In genomic region chr13:33213797-33214196, GRCh38 we compare ENCODE assay signal across 16 cellular contexts.
DNase-seq lines count a peak whose midpoint lies in the region; ATAC-seq and TF ChIP-seq lines count a peak whose summit lies in the region.
"Had no signal": no experiment of that assay in that cellular context is flagged by ENCODE, and none has a peak within 500 bp of the region (broad histone marks: within the 10 kb centered on the region; RNA-seq: fewer than 3 reads in every experiment).

No MANE protein-coding gene starts in this region.

- TF ChIP-seq EP300 in gastroesophageal sphincter (IDR thresholded peaks at IDR 0.05), result no peak

- no peaks in the 10 kb centered on the region for H3K27me3 Mint-ChIP-seq in osteocyte (ENCODE audit: unreplicated experiment)

- H3K27ac Mint-ChIP-seq in osteocyte (ENCODE audit: unreplicated experiment), result peak overlapping the region; percentile 69
- H3K27ac Mint-ChIP-seq: activated CD8-positive, alpha-beta T cell treated with anti-CD3 and anti-CD28 coated beads, Interleukin-2, amount 10 ng/mL, durations not matched to agents 7 days and 5 days; activated naive CD8-positive, alpha-beta T cell; nephron progenitor cell had no signal

- H3K9me2 ChIP-seq in PC-3 (replicated peaks; ENCODE audit: low read length), result no peaks in the 10 kb centered on the region

- BruUV-seq in PC-3 (replicated peaks; lab: Mats Ljungman, UMichigan), result no TSS peak

- peaks cover 6% of the 10 kb centered on the region for H3K36me3 Mint-ChIP-seq in osteocyte (ENCODE audit: unreplicated experiment)
- H3K36me3 Mint-ChIP-seq: activated naive CD8-positive, alpha-beta T cell had no signal

- no peak overlapping the region for H2AFZ ChIP-seq in PC-3 (ENCODE audit: low read length)

- TF ChIP-seq POLR2A in gastroesophageal sphincter (IDR thresholded peaks at IDR 0.05), result no peak

- H3K4me1 ChIP-seq in gastroesophageal sphincter (peaks cover 11 to 75% (median 24%) of the 10 kb centered on the region in 3 donors), PC-3 (ENCODE audit: insufficient read depth, low read length) (peaks cover 22% of the 10 kb centered on the region)

- no peak overlapping the region for H3K9ac ChIP-seq in PC-3 (ENCODE audit: low read length)

- CTCF ChIA-PET in PC-3 (lab: Charles Lee), result no interaction called here

- no peaks in the 10 kb centered on the region for H4K20me1 ChIP-seq in PC-3 (ENCODE audit: low read length)

- no peaks in the 10 kb centered on the region for H3K27me3 ChIP-seq in gastroesophageal sphincter
- H3K27me3 ChIP-seq in PC-3 (ENCODE audit: low read length), result no peaks in the 10 kb centered on the region

- H3K9me3 ChIP-seq in gastroesophageal sphincter (no peaks in the 10 kb centered on the region), PC-3 (ENCODE audit: low read length) (no peaks in the 10 kb centered on the region)

- no peaks in the 10 kb centered on the region for H3K36me3 ChIP-seq in gastroesophageal sphincter
- H3K36me3 ChIP-seq in PC-3 (ENCODE audit: low read depth, low read length), result no peaks in the 10 kb centered on the region

- H3K9me3 Mint-ChIP-seq in osteocyte (ENCODE audit: unreplicated experiment), result no peaks in the 10 kb centered on the region
- H3K9me3 Mint-ChIP-seq: nephron progenitor cell had no signal

- peaks cover 4% of the 10 kb centered on the region for H3F3A ChIP-seq in PC-3 (ENCODE audit: low read length, unreplicated experiment)

- intact Hi-C loops in PC-3 (cut with micrococcal nuclease), result loop anchor here (5.0 to 10.0 kb wide), 2 partner anchors 96 to 511 kb away; no protein-coding TSS in a partner anchor

- WGBS in gastroesophageal sphincter (ENCODE audit: low coverage in 1 of 2), 2 donors, result 43 to 55% methylated on average over 6 of the region's 6 CpGs

- no peak overlapping the region for H3K4me2 ChIP-seq in PC-3 (ENCODE audit: low read length)

- POLR2A ChIA-PET in PC-3 (lab: Charles Lee; ENCODE audit: unreplicated experiment), result no interaction called here

- ATAC-seq in gastroesophageal sphincter, result no peak
- no peak for ATAC-seq in PC-3
- ATAC-seq in GM21825 (IDR thresholded peaks at IDR 0.05; ENCODE audit: unreplicated experiment), result no peak
- ATAC-seq: activated CD8-positive, alpha-beta T cell treated with anti-CD3 and anti-CD28 coated beads, Interleukin-2, amount 10 ng/mL, durations not matched to agents 7 days and 5 days; GM12878 had no signal

- H3K27ac ChIP-seq in gastroesophageal sphincter, result peak overlapping the region; percentile 39 to 72 (median 66)
- H3K27ac ChIP-seq in PC-3 (ENCODE audit: low read length), result no peak overlapping the region

- TF ChIP-seq CTCF in WI38 (IDR thresholded peaks at IDR 0.05; ENCODE audit: low read depth, low read length) (no peak), gastroesophageal sphincter (IDR thresholded peaks at IDR 0.05) (no peak), osteocyte (IDR thresholded peaks at IDR 0.05) (no peak), PC-3 (conservative IDR thresholded peaks at IDR 0.05; ENCODE audit: low read depth, low read length) (no peak)

- H3K4me3 Mint-ChIP-seq in osteocyte (ENCODE audit: unreplicated experiment), result no peak overlapping the region
- H3K4me3 Mint-ChIP-seq: activated CD8-positive, alpha-beta T cell treated with anti-CD3 and anti-CD28 coated beads, Interleukin-2, amount 10 ng/mL, durations not matched to agents 7 days and 5 days; activated naive CD8-positive, alpha-beta T cell; nephron progenitor cell had no signal

- peaks cover 65% of the 10 kb centered on the region for H3K79me2 ChIP-seq in PC-3 (ENCODE audit: low read length)

- DNase-seq in Ammon's horn (ENCODE audit: low spot score) (peak; percentile 50), osteocyte (ENCODE audit: extremely low spot score, unreplicated experiment) (no peak), PC-3 (no peak), NCI-H2081 treated with DMSO at 0.1 percent for 48 hours (lab: John Stamatoyannopoulos, UW) (no peak)
- no peak for DNase-seq in activated CD4-positive, alpha-beta T cell treated with anti-CD3 and anti-CD28 coated beads, Interleukin-2, amount 50 U/mL, for 48 hours
- DNase-seq: activated CD8-positive, alpha-beta T cell treated with anti-CD3 and anti-CD28 coated beads, Interleukin-2, amount 10 ng/mL, durations not matched to agents 7 days and 5 days; effector CD8-positive, alpha-beta T cell; MV-4-11; NCI-H526 treated with DMSO at 0.1 percent for 48 hours; nephron progenitor cell; stimulated activated CD4-positive, alpha-beta T cell treated with anti-CD3 and anti-CD28 coated beads, Interleukin-2, amount 100 ng/mL, for 48 hours had no signal

- H3K4me3 ChIP-seq in WI38 (ENCODE audit: low read depth, low read length) (peak overlapping the region; percentile 36), gastroesophageal sphincter (no peak overlapping the region), PC-3 (ENCODE audit: low read length) (no peak overlapping the region)
- H3K4me3 ChIP-seq: GM12878 had no signal

- peaks cover 47% of the 10 kb centered on the region for H3K4me1 Mint-ChIP-seq in osteocyte (ENCODE audit: unreplicated experiment)
